Comparison of ENCODE assay signal across 1 cellular context in genomic region chr4:3871181-3871852, GRCh38.
TF ChIP-seq lines count a peak whose summit lies in the region.

No MANE protein-coding gene starts in this region.

TF ChIP-seq in HEK293, 187 proteins besides CTCF, POLR2A, EP300 and RAD21 (continued from another document):
- no peak for TF ChIP-seq ZNF544 (tag by site-specific recombination; IDR thresholded peaks at IDR 0.05)
- TF ChIP-seq ZNF248 (tag by site-specific recombination; IDR thresholded peaks at IDR 0.05), result no peak
- TF ChIP-seq GLIS2 (tag by site-specific recombination; IDR thresholded peaks at IDR 0.05), result peak; percentile 84
- no peak for TF ChIP-seq ZNF274 (IDR thresholded peaks at IDR 0.05; ENCODE audit: low read length)
- TF ChIP-seq ZNF274 (tag by site-specific recombination; IDR thresholded peaks at IDR 0.05; ENCODE audit: borderline replicate concordance), result no peak
- no peak for TF ChIP-seq ZEB2 (tag by site-specific recombination; IDR thresholded peaks at IDR 0.05)
- TF ChIP-seq ZNF514 (tag by site-specific recombination; IDR thresholded peaks at IDR 0.05), result no peak
- TF ChIP-seq, protein P1, sequence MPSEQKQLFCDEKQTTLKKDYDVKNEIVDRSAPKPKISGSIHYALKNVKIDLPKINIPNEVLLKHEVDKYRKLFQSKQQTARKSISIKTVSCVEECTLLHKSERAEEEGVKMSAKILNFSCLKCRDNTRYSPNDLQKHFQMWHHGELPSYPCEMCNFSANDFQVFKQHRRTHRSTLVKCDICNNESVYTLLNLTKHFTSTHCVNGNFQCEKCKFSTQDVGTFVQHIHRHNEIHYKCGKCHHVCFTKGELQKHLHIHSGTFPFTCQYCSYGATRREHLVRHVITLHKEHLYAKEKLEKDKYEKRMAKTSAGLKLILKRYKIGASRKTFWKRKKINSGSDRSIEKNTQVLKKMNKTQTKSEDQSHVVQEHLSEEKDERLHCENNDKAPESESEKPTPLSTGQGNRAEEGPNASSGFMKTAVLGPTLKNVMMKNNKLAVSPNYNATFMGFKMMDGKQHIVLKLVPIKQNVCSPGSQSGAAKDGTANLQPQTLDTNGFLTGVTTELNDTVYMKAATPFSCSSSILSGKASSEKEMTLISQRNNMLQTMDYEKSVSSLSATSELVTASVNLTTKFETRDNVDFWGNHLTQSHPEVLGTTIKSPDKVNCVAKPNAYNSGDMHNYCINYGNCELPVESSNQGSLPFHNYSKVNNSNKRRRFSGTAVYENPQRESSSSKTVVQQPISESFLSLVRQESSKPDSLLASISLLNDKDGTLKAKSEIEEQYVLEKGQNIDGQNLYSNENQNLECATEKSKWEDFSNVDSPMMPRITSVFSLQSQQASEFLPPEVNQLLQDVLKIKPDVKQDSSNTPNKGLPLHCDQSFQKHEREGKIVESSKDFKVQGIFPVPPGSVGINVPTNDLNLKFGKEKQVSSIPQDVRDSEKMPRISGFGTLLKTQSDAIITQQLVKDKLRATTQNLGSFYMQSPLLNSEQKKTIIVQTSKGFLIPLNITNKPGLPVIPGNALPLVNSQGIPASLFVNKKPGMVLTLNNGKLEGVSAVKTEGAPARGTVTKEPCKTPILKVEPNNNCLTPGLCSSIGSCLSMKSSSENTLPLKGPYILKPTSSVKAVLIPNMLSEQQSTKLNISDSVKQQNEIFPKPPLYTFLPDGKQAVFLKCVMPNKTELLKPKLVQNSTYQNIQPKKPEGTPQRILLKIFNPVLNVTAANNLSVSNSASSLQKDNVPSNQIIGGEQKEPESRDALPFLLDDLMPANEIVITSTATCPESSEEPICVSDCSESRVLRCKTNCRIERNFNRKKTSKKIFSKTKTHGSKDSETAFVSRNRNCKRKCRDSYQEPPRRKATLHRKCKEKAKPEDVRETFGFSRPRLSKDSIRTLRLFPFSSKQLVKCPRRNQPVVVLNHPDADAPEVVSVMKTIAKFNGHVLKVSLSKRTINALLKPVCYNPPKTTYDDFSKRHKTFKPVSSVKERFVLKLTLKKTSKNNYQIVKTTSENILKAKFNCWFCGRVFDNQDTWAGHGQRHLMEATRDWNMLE (tag by site-specific recombination; conservative IDR thresholded peaks at IDR 0.05; ENCODE audit: low read depth), result no peak
- TF ChIP-seq ZNF664 (tag by site-specific recombination; IDR thresholded peaks at IDR 0.05), result no peak
- TF ChIP-seq FEZF1 (tag by site-specific recombination; IDR thresholded peaks at IDR 0.05), result no peak
- TF ChIP-seq ZNF112 (tag by site-specific recombination; IDR thresholded peaks at IDR 0.05), result no peak
- no peak for TF ChIP-seq YY2 (tag by site-specific recombination; IDR thresholded peaks at IDR 0.05)
